Comparison of ENCODE assay signal across 21 cellular contexts in the genomic region with DNA sequence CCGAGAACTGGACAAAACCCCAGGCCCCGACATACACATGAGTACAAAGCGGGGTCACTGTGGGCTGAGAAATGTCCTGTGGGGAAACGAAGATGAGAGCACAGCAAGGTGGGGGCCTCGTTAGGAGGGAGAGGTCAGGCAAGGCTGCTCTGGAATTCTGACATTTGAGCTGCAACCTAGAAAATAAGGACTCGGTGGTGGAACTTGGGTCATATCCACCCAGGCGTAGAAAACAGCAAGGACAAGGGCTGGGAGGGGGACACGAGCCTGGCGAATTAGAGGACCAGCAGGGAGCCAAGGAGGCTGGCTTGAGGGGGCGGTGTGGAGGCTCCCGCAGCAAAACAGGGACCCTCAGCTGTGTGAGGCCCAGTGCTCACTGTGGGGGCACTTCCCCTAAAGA. TPM values are rescaled to one million over a fixed set of nuclear protein-coding genes. Genes with fewer than 3 reads are reported as not detected.
DNase-seq lines count a peak whose midpoint lies in the region; ATAC-seq and TF ChIP-seq lines count a peak whose summit lies in the region.
"Had no signal": no experiment of that assay in that cellular context is flagged by ENCODE, and none has a peak within 500 bp of the region (broad histone marks: within the 10 kb centered on the region; RNA-seq: fewer than 3 reads in every experiment).

No MANE protein-coding gene starts in this region.

- H3K4me3 Mint-ChIP-seq in nephron progenitor cell = peak overlapping the region; percentile 38
- H3K4me3 Mint-ChIP-seq in stimulated activated effector memory CD8-positive, alpha-beta T cell treated with anti-CD3 and anti-CD28 coated beads, Interleukin-12 subunit alpha, Interleukin-12 subunit beta, amount 100 ng/mL, for 72 hours = no peak overlapping the region

- H3K4me1 ChIP-seq in right cardiac atrium (ENCODE audit: control insufficient read depth, insufficient read depth, low read length) (peaks cover under 1% of the 10 kb centered on the region), suprapubic skin (peaks cover 20% of the 10 kb centered on the region)

- H3K36me3 ChIP-seq in suprapubic skin = no peaks in the 10 kb centered on the region
- H3K36me3 ChIP-seq: MG63 had no signal

- H3K27me3 ChIP-seq in right cardiac atrium (ENCODE audit: control insufficient read depth, insufficient read depth) (no peaks in the 10 kb centered on the region), suprapubic skin (no peaks in the 10 kb centered on the region)
- H3K27me3 ChIP-seq: BLaER1, MG63 had no signal

- ATAC-seq in right cardiac atrium (no peak), Right ventricle myocardium superior (ENCODE audit: poor library complexity) (no peak)
- ATAC-seq in stimulated activated effector memory CD8-positive, alpha-beta T cell treated with anti-CD3 and anti-CD28 coated beads, Interleukin-12 subunit alpha, Interleukin-12 subunit beta, amount 100 ng/mL, for 72 hours = no peak

- no peaks in the 10 kb centered on the region for H3K9me3 ChIP-seq in right cardiac atrium (ENCODE audit: control insufficient read depth, low read length)
- no peaks in the 10 kb centered on the region for H3K9me3 ChIP-seq in suprapubic skin
- H3K9me3 ChIP-seq: BLaER1, MG63 had no signal

- TF ChIP-seq CTCF in nephron progenitor cell (IDR thresholded peaks at IDR 0.05) (no peak), suprapubic skin (IDR thresholded peaks at IDR 0.05) (no peak)

- peaks cover 62% of the 10 kb centered on the region for H3K4me1 Mint-ChIP-seq in nephron progenitor cell
- no peaks in the 10 kb centered on the region for H3K4me1 Mint-ChIP-seq in stimulated activated effector memory CD8-positive, alpha-beta T cell treated with anti-CD3 and anti-CD28 coated beads, Interleukin-12 subunit alpha, Interleukin-12 subunit beta, amount 100 ng/mL, for 72 hours
- H3K4me1 Mint-ChIP-seq: CD4-positive, CD25-positive, alpha-beta regulatory T cell had no signal

- TF ChIP-seq POLR2A in suprapubic skin (IDR thresholded peaks at IDR 0.05) = no peak

- 84% methylated on average over 11 of the region's 11 CpGs for WGBS in right cardiac atrium
- 80% methylated on average over 11 of the region's 11 CpGs for WGBS in suprapubic skin

- DNase-seq in right cardiac atrium (peak in 2 of 3 donors; percentile 16 to 25), Right ventricle myocardium superior (no peak), nephron progenitor cell (no peak), suprapubic skin (ENCODE audit: low spot score in 2 of 2) (no peak), NCI-H2081 treated with DMSO at 0.1 percent for 48 hours (lab: John Stamatoyannopoulos, UW) (no peak), cerebellar cortex (ENCODE audit: low spot score) (no peak)
- no peak for DNase-seq in stimulated activated effector memory CD8-positive, alpha-beta T cell treated with anti-CD3 and anti-CD28 coated beads, Interleukin-12 subunit alpha, Interleukin-12 subunit beta, amount 100 ng/mL, for 72 hours (ENCODE audit: low spot score in 2 of 2)
- DNase-seq: CD4-positive, CD25-positive, alpha-beta regulatory T cell; DMS153; DND-41; H7; KBM-7; MG63; NCI-H1105 treated with DMSO at 0.1 percent for 48 hours; NCI-H146; NCI-H1930; NCI-H446 treated with DMSO at 0.1 percent for 48 hours; NCI-H526; PC-9; SHP77 treated with DMSO at 0.1 percent for 48 hours had no signal

- H3K27ac ChIP-seq in right cardiac atrium (ENCODE audit: low read length) (no peak overlapping the region), suprapubic skin (no peak overlapping the region)
- H3K27ac ChIP-seq: BLaER1, PC-9 had no signal

- intact Hi-C loops in right cardiac atrium (cut with DNase I) = no loop called here
- intact Hi-C loops in Right ventricle myocardium superior (cut with DNase I) = no loop called here

- H3K9me3 Mint-ChIP-seq in nephron progenitor cell = no peaks in the 10 kb centered on the region
- no peaks in the 10 kb centered on the region for H3K9me3 Mint-ChIP-seq in stimulated activated effector memory CD8-positive, alpha-beta T cell treated with anti-CD3 and anti-CD28 coated beads, Interleukin-12 subunit alpha, Interleukin-12 subunit beta, amount 100 ng/mL, for 72 hours

- H3K4me3 ChIP-seq in right cardiac atrium (ENCODE audit: low read length) (no peak overlapping the region), suprapubic skin (no peak overlapping the region)
- H3K4me3 ChIP-seq: BLaER1, MG63, PC-9 had no signal

- no peak for TF ChIP-seq EP300 in suprapubic skin (IDR thresholded peaks at IDR 0.05)

- H3K27ac Mint-ChIP-seq in nephron progenitor cell = peak overlapping the region; percentile 94
- H3K27ac Mint-ChIP-seq in stimulated activated effector memory CD8-positive, alpha-beta T cell treated with anti-CD3 and anti-CD28 coated beads, Interleukin-12 subunit alpha, Interleukin-12 subunit beta, amount 100 ng/mL, for 72 hours = peak overlapping the region; percentile 37
- H3K27ac Mint-ChIP-seq: CD4-positive, CD25-positive, alpha-beta regulatory T cell had no signal

- H3K27me3 Mint-ChIP-seq in nephron progenitor cell (ENCODE audit: low read depth, poor library complexity) = no peaks in the 10 kb centered on the region
- H3K27me3 Mint-ChIP-seq: CD4-positive, CD25-positive, alpha-beta regulatory T cell had no signal

- H3K36me3 Mint-ChIP-seq in nephron progenitor cell (ENCODE audit: low read depth) = no peaks in the 10 kb centered on the region
- no peaks in the 10 kb centered on the region for H3K36me3 Mint-ChIP-seq in stimulated activated effector memory CD8-positive, alpha-beta T cell treated with anti-CD3 and anti-CD28 coated beads, Interleukin-12 subunit alpha, Interleukin-12 subunit beta, amount 100 ng/mL, for 72 hours
- H3K36me3 Mint-ChIP-seq: CD4-positive, CD25-positive, alpha-beta regulatory T cell had no signal

RNA-seq across cellular contexts. Expression of a gene that starts 32.8 kb away (rescaled TPM):
- total RNA-seq in right cardiac atrium (10 to 100 TPM; 16.6 to 46.9 (median 19.0) TPM), Right ventricle myocardium superior (5.0 TPM), suprapubic skin (10 to 100 TPM; 11.6 to 32.5 (median 24.3) TPM)
- 9.3 TPM for polyA plus RNA-seq in right cardiac atrium
- polyA plus RNA-seq: CD4-positive, CD25-positive, alpha-beta regulatory T cell had no signal

Comparison
In these comparisons a context has a peak if more than half of its experiments do, and no peak if none do; other contexts are left out.
1. DNase-seq: peak in right cardiac atrium (2 of 3); none in Right ventricle myocardium superior (single experiment), nephron progenitor cell (single experiment), stimulated activated effector memory CD8-positive, alpha-beta T cell treated with anti-CD3 and anti-CD28 coated beads, Interleukin-12 subunit alpha, Interleukin-12 subunit beta, amount 100 ng/mL, for 72 hours (0 of 2), suprapubic skin (0 of 2), NCI-H2081 treated with DMSO at 0.1 percent for 48 hours (single experiment) and cerebellar cortex (single experiment).